19 cellular contexts compared by ENCODE assay signal in the genomic region with DNA sequence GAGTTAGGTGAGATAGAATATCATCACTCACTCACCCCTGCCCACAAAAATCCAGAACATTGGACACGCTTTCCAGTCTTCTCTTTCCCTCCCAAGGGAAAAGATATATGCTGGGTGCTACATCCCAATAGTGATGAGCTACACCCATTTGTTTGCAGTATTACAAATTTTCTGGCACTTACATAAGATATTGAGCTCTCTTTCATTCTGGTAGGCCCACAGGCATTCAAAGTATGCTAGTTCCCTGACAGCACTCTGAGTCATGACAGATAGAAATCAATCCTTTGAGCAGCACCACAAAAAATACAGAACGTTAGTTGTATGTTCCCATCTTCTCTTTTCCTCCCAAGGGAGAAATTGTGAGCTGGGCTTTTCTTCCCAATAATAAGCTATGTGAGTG.
DNase-seq lines count a peak whose midpoint lies in the region; ATAC-seq and TF ChIP-seq lines count a peak whose summit lies in the region.
"Had no signal": no experiment of that assay in that cellular context is flagged by ENCODE, and none has a peak within 500 bp of the region (broad histone marks: within the 10 kb centered on the region; RNA-seq: fewer than 3 reads in every experiment).

No MANE protein-coding gene starts in this region.

- H3K9ac ChIP-seq in adipocyte (ENCODE audit: low read length) = no peak overlapping the region

- no peak overlapping the region for H3K4me3 ChIP-seq in adipocyte (ENCODE audit: low read length)
- H3K4me3 ChIP-seq in fibroblast of the aortic adventitia (ENCODE audit: low read depth, low read length) = no peak overlapping the region
- H3K4me3 ChIP-seq: psoas muscle had no signal

- DNase-seq in HT1080 (ENCODE audit: low read depth) (peak; percentile 86), adipocyte (ENCODE audit: low read depth) (peak; percentile 50), fibroblast of the aortic adventitia (ENCODE audit: low read depth) (peak; percentile 4), stromal cell of bone marrow (ENCODE audit: low read depth) (peak; percentile 18), SIG-M5 (lab: John Stamatoyannopoulos, UW) (no peak)
- DNase-seq: activated B cell treated with CpG ODN at 0.5 μM for 24 hours; activated CD8-positive, alpha-beta T cell treated with anti-CD3 and anti-CD28 coated beads, Interleukin-2, amount 10 ng/mL, durations not matched to agents 7 days and 5 days; activated naive CD8-positive, alpha-beta T cell treated with anti-CD3 and anti-CD28 coated beads, Interleukin-2, amount 10 ng/mL, durations not matched to agents 7 days and 5 days; activated T-cell treated with anti-CD3 and anti-CD28 coated beads, Interleukin-2, amount 50 U/mL, for 72 hours; effector memory CD4-positive, alpha-beta T cell; hypothalamus; left colon; NCI-H2029 treated with DMSO at 0.1 percent for 48 hours; NCI-H510A treated with DMSO at 0.1 percent for 48 hours; psoas muscle; SHP77 treated with DMSO at 0.1 percent for 48 hours; T-helper 17 cell had no signal

- no peak for ATAC-seq in HG03378 (IDR thresholded peaks at IDR 0.05; ENCODE audit: unreplicated experiment)
- ATAC-seq in HG02623 (IDR thresholded peaks at IDR 0.05; ENCODE audit: unreplicated experiment) = no peak
- ATAC-seq: activated CD8-positive, alpha-beta T cell treated with anti-CD3 and anti-CD28 coated beads, Interleukin-2, amount 10 ng/mL, durations not matched to agents 7 days and 5 days; activated T-cell treated with anti-CD3 and anti-CD28 coated beads, Interleukin-2, amount 50 U/mL, for 72 hours; left colon; psoas muscle; T-helper 17 cell had no signal

- TF ChIP-seq CTCF in fibroblast of the aortic adventitia (IDR thresholded peaks at IDR 0.05; ENCODE audit: insufficient read depth, low read length) = no peak

- H3K36me3 ChIP-seq in adipocyte (ENCODE audit: control insufficient read depth, insufficient read depth, low read length, severe bottlenecking) = no peaks in the 10 kb centered on the region

- no peaks in the 10 kb centered on the region for H3K4me1 ChIP-seq in adipocyte (ENCODE audit: control insufficient read depth, insufficient read depth, low read length)
- H3K4me1 ChIP-seq: psoas muscle had no signal

- H3K27me3 ChIP-seq in adipocyte (replicated peaks; ENCODE audit: control insufficient read depth, insufficient read depth, low read length) = no peaks in the 10 kb centered on the region

- H3K9me3 ChIP-seq in adipocyte (ENCODE audit: control insufficient read depth, low read length) = peaks cover 51% of the 10 kb centered on the region
